Comparison of ENCODE assay signal across 22 cellular contexts in genomic region chr10:67695555-67695954, GRCh38. TPM values are rescaled to one million over a fixed set of nuclear protein-coding genes. Genes with fewer than 3 reads are reported as not detected.
DNase-seq lines count a peak whose midpoint lies in the region; TF ChIP-seq lines count a peak whose summit lies in the region.
"Had no signal": no experiment of that assay in that cellular context is flagged by ENCODE, and none has a peak within 500 bp of the region (broad histone marks: within the 10 kb centered on the region; RNA-seq: fewer than 3 reads in every experiment).

No MANE protein-coding gene starts in this region.

- H3K4me1 ChIP-seq in OCI-LY7 (ENCODE audit: insufficient read depth, low read length, poor library complexity, severe bottlenecking) (peaks cover 23% of the 10 kb centered on the region), cardiac muscle cell (ENCODE audit: low read depth) (peaks cover 32% of the 10 kb centered on the region), neuronal stem cell (ENCODE audit: control insufficient read depth in 2 of 2, insufficient read depth in 1 of 2, low read depth in 1 of 2, low read length in 2 of 2) (peaks cover 0 to 2% of the 10 kb centered on the region in 2 donors), urinary bladder (ENCODE audit: insufficient read depth) (no peaks in the 10 kb centered on the region), Caco-2 (no peaks in the 10 kb centered on the region)

- H3K14ac ChIP-seq in neuronal stem cell (ENCODE audit: low read length) = no peak overlapping the region

- POLR2A ChIA-PET in OCI-LY7 (lab: Charles Lee) (interaction anchor here (0.6 to 3.2 kb wide), 9 partner anchors 32 to 86 kb away, joined by 3 to 46 read pairs (median 4); no protein-coding TSS in a partner anchor), Caco-2 (lab: Charles Lee) (no interaction called here)

- DNase-seq in OCI-LY7 (ENCODE audit: low spot score) = no peak
- DNase-seq in cardiac muscle cell (ENCODE audit: low read depth in 1 of 2, low spot score in 1 of 2) = peak; percentile 3 to 62
- no peak for DNase-seq in neuronal stem cell (ENCODE audit: low spot score)
- no peak for DNase-seq in SIG-M5 (lab: John Stamatoyannopoulos, UW)
- no peak for DNase-seq in RPMI8226
- DNase-seq in Caco-2 = no peak
- DNase-seq in activated CD8-positive, alpha-beta memory T cell treated with anti-CD3 and anti-CD28 coated beads, Interleukin-2, amount 50 U/mL, for 48 hours = no peak
- DNase-seq: activated effector memory CD4-positive, alpha-beta T cell treated with anti-CD3 and anti-CD28 coated beads, Interleukin-2, amount 50 U/mL, for 16 hours; AML-193; amniotic stem cell; endodermal cell; kidney glomerular epithelial cell; mucosa of descending colon; NCI-H1092 treated with DMSO at 0.1 percent for 48 hours; NCI-H2081 treated with DMSO at 0.1 percent for 48 hours; NCI-H510A treated with DMSO at 0.1 percent for 48 hours; occipital lobe; stimulated activated CD4-positive, alpha-beta T cell treated with anti-CD3 and anti-CD28 coated beads, Interleukin-2, amount 100 ng/mL, for 48 hours; substantia nigra; T-helper 9 cell had no signal

- H3K36me3 ChIP-seq in OCI-LY7 (ENCODE audit: insufficient read depth, low read length) (no peaks in the 10 kb centered on the region), cardiac muscle cell (no peaks in the 10 kb centered on the region), neuronal stem cell (replicated peaks in 1 of 2; ENCODE audit: control insufficient read depth in 2 of 2, insufficient read depth in 2 of 2, low read length in 2 of 2) (no peaks in the 10 kb centered on the region), urinary bladder (ENCODE audit: insufficient read depth) (no peaks in the 10 kb centered on the region), Caco-2 (ENCODE audit: control insufficient read depth, insufficient read depth, low read length) (no peaks in the 10 kb centered on the region)

- H2BK5ac ChIP-seq in neuronal stem cell (ENCODE audit: low read length) = no peak overlapping the region

- H2BK12ac ChIP-seq in neuronal stem cell (ENCODE audit: low read length) = no peak overlapping the region

- H2AFZ ChIP-seq in OCI-LY7 (ENCODE audit: low read length) (peak overlapping the region; percentile 56), neuronal stem cell (ENCODE audit: low read length) (peak overlapping the region; percentile 2)

- no CpG with 5 or more reads among the region's 5 CpGs for WGBS in neuronal stem cell (ENCODE audit: extremely low coverage in 2 of 2, insufficient read length in 2 of 2, insufficient replicate concordance in 1 of 2), 2 donors
- WGBS in urinary bladder = 7% methylated on average over 5 of the region's 5 CpGs

- no peak overlapping the region for H3K4me3 Mint-ChIP-seq in Caco-2 (ENCODE audit: unreplicated experiment)
- H3K4me3 Mint-ChIP-seq: endodermal cell had no signal

- CTCF ChIA-PET in OCI-LY7 (lab: Charles Lee; ENCODE audit: unreplicated experiment) = interaction anchor here (1.0 to 2.9 kb wide), 2 partner anchors 83 to 84 kb away, joined by 4 to 44 read pairs; no protein-coding TSS in a partner anchor
- CTCF ChIA-PET in Caco-2 (lab: Charles Lee) = interaction anchor here (3.7 kb wide), 1 partner anchor 84 kb away, joined by 104 read pairs; no protein-coding TSS in a partner anchor

- no peaks in the 10 kb centered on the region for H3K9me3 ChIP-seq in OCI-LY7 (ENCODE audit: low read length)
- no peaks in the 10 kb centered on the region for H3K9me3 ChIP-seq in cardiac muscle cell (ENCODE audit: low read depth)
- H3K9me3 ChIP-seq in neuronal stem cell (replicated peaks in 1 of 2; ENCODE audit: control insufficient read depth in 2 of 2, insufficient read depth in 1 of 2, low read depth in 1 of 2, low read length in 2 of 2) = no peaks in the 10 kb centered on the region
- peaks cover 5% of the 10 kb centered on the region; the same call in 1 of the 2 replicates for H3K9me3 ChIP-seq in Caco-2
- H3K9me3 ChIP-seq: mucosa of descending colon had no signal

- H3K4me2 ChIP-seq in OCI-LY7 (ENCODE audit: low read length) (peak overlapping the region; percentile 47), neuronal stem cell (ENCODE audit: insufficient read depth, low read length, poor library complexity, severe bottlenecking) (no peak overlapping the region)

- no peak overlapping the region for H2BK120ac ChIP-seq in neuronal stem cell (ENCODE audit: low read depth, low read length)

- H3K9ac ChIP-seq in neuronal stem cell (ENCODE audit: low read depth, low read length, poor library complexity) = no peak overlapping the region

- TF ChIP-seq CTCF in OCI-LY7 (conservative IDR thresholded peaks at IDR 0.05; ENCODE audit: low read length) = no peak
- TF ChIP-seq CTCF in cardiac muscle cell (IDR thresholded peaks at IDR 0.05; ENCODE audit: low read depth, low read length) = no peak
- no peak for TF ChIP-seq CTCF in Caco-2 (IDR thresholded peaks at IDR 0.05; ENCODE audit: insufficient read depth in 1 of 2, low read depth in 1 of 2, low read length in 1 of 2, severe bottlenecking in 1 of 2, unreplicated experiment in 1 of 2)

- intact Hi-C loops in OCI-LY7 (cut with micrococcal nuclease; ENCODE audit: unreplicated experiment) (no loop called here), Caco-2 (cut with micrococcal nuclease; ENCODE audit: unreplicated experiment) (no loop called here)

- no peaks in the 10 kb centered on the region for H3K79me1 ChIP-seq in neuronal stem cell (ENCODE audit: low read depth, low read length)

- H2AK5ac ChIP-seq in neuronal stem cell (ENCODE audit: low read depth, low read length) = no peak overlapping the region

- no peaks in the 10 kb centered on the region for H3K79me2 ChIP-seq in OCI-LY7 (ENCODE audit: insufficient read depth, low read depth, low read length)

- H3K27me3 ChIP-seq in cardiac muscle cell (no peaks in the 10 kb centered on the region), neuronal stem cell (ENCODE audit: control insufficient read depth in 3 of 3, insufficient read depth in 3 of 3, low read depth in 1 of 3, low read length in 3 of 3) (no peaks in the 10 kb centered on the region), Caco-2 (replicated peaks; ENCODE audit: control insufficient read depth, insufficient read depth, low read length) (peaks cover 2% of the 10 kb centered on the region; the same call in 1 of the 2 replicates)

- no peak overlapping the region for H3K27ac Mint-ChIP-seq in Caco-2 (ENCODE audit: unreplicated experiment)
- H3K27ac Mint-ChIP-seq: endodermal cell had no signal

- H3K4me1 Mint-ChIP-seq in Caco-2 (ENCODE audit: low read depth, unreplicated experiment) = no peaks in the 10 kb centered on the region

- BruUV-seq in OCI-LY7 (replicated peaks; lab: Mats Ljungman, UMichigan) (no TSS peak), Caco-2 (replicated peaks; lab: Mats Ljungman, UMichigan) (no TSS peak)

- peaks cover 19% of the 10 kb centered on the region for H3K27me3 Mint-ChIP-seq in Caco-2 (ENCODE audit: insufficient read depth, unreplicated experiment)

- no peak overlapping the region for H3K4ac ChIP-seq in neuronal stem cell (ENCODE audit: low read length)

- no peaks in the 10 kb centered on the region for H3K9me3 Mint-ChIP-seq in Caco-2 (ENCODE audit: unreplicated experiment)

- no peak overlapping the region for H2BK15ac ChIP-seq in neuronal stem cell (ENCODE audit: low read length)

- H3K23ac ChIP-seq in neuronal stem cell (ENCODE audit: low read depth, low read length, poor library complexity) = no peak overlapping the region

- no peak overlapping the region for H4K8ac ChIP-seq in neuronal stem cell (ENCODE audit: low read depth, low read length)

- H4K91ac ChIP-seq in neuronal stem cell (ENCODE audit: low read depth, low read length, poor library complexity) = no peak overlapping the region

- H3K9me2 ChIP-seq in OCI-LY7 (ENCODE audit: insufficient read depth, low read length) = no peaks in the 10 kb centered on the region

- no peaks in the 10 kb centered on the region for H4K20me1 ChIP-seq in OCI-LY7 (ENCODE audit: insufficient read depth, low read length)

- H3K27ac ChIP-seq in OCI-LY7 (ENCODE audit: low read depth, low read length, poor library complexity, severe bottlenecking) = no peak overlapping the region
- H3K27ac ChIP-seq in cardiac muscle cell = peak overlapping the region; percentile 97
- H3K27ac ChIP-seq in neuronal stem cell (replicated peaks; ENCODE audit: low read length) = no peak overlapping the region
- H3K27ac ChIP-seq in urinary bladder (ENCODE audit: low read depth) = no peak overlapping the region

- H3K36me3 Mint-ChIP-seq in Caco-2 (ENCODE audit: insufficient read depth, unreplicated experiment) = no peaks in the 10 kb centered on the region

- H3K4me3 ChIP-seq in OCI-LY7 (ENCODE audit: low read depth, low read length, poor library complexity, severe bottlenecking) = no peak overlapping the region
- peak overlapping the region; percentile 68 for H3K4me3 ChIP-seq in cardiac muscle cell
- no peak overlapping the region for H3K4me3 ChIP-seq in neuronal stem cell (ENCODE audit: low read length in 2 of 2)
- peak overlapping the region; percentile 16 for H3K4me3 ChIP-seq in urinary bladder (ENCODE audit: low read depth, low read length)
- no peak overlapping the region for H3K4me3 ChIP-seq in Caco-2 (ENCODE audit: low read depth, low read length)
- H3K4me3 ChIP-seq: mucosa of descending colon had no signal

- H3K18ac ChIP-seq in neuronal stem cell (ENCODE audit: low read length) = no peak overlapping the region

RNA-seq across cellular contexts. Expression of gene CTNNA3, which starts 0.4 kb away (rescaled TPM):
- total RNA-seq in OCI-LY7 (2014; rRNA removed; shearing (Covaris generic)) = not detected in 2 replicates
- 0.68 TPM in 1 of 2 replicates, not detected in the other for total RNA-seq in OCI-LY7 (2022)
- 27.9 and 71.7 TPM in 2 replicates for total RNA-seq in cardiac muscle cell
- polyA plus RNA-seq in cardiac muscle cell = 55.8 and 83.6 TPM in 2 replicates
- 2.3 TPM for polyA plus RNA-seq in neuronal stem cell (2013, experiment 1 of 2)
- 2.3 TPM for polyA plus RNA-seq in neuronal stem cell (2013, experiment 2 of 2)
- 26.1 TPM for total RNA-seq in urinary bladder
- 2.0 TPM for polyA plus RNA-seq in urinary bladder
- 0.20 and 0.79 TPM in 2 replicates for total RNA-seq in Caco-2 (2022)
- total RNA-seq: HT1080 had no signal

Comparison
In these comparisons a context has a peak if more than half of its experiments do, and no peak if none do; other contexts are left out.
1. DNase-seq: peak in cardiac muscle cell (2 of 2); none in OCI-LY7 (single experiment), neuronal stem cell (single experiment), SIG-M5 (single experiment), RPMI8226 (single experiment), Caco-2 (0 of 2) and activated CD8-positive, alpha-beta memory T cell treated with anti-CD3 and anti-CD28 coated beads, Interleukin-2, amount 50 U/mL, for 48 hours (single experiment).
2. H3K4me3 ChIP-seq: peak in cardiac muscle cell (single experiment) and urinary bladder (single experiment); none in OCI-LY7 (single experiment), neuronal stem cell (0 of 2) and Caco-2 (single experiment).
3. RNA of gene CTNNA3, which starts 0.4 kb away (total RNA-seq): 27.9 to 71.7 TPM in cardiac muscle cell and 26.1 TPM in urinary bladder (single experiment); 0.68 TPM in OCI-LY7 and 0.20 to 0.79 TPM in Caco-2; every median in the first group is over 10 times any median in the second.